In the genomic region with DNA sequence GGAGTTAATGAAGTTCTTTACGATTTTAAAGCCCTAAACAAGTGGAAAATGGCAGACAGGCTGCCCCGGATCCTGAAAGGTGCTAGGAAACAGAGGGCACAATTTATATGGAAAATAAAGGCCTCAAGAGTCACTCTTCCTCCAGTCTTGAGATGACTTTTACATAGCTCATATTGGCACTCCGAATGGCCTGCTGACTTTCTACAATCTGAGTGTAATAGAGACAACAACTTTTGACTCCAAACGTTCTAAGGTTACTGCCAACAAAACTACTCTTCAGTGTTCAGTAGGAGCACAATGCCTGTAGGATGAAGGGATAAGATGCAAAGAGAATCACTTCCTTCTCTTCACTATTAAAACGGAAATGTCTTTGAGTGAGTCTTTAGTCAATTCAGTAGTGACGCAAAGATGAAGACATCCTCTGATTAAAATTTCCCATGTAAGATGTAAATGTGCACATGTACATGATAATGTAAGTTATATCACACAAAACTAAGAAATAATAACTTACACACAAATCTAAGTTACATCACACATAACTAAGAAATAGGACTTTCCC, we compare ENCODE assay signal across 2 cellular contexts.
TF ChIP-seq lines count a peak whose summit lies in the region.

No MANE protein-coding gene starts in this region.

TF ChIP-seq in IMR-90, 13 proteins besides CTCF, POLR2A, EP300 and RAD21 (continued from another document):
- no peak for TF ChIP-seq NFE2L2 (IDR thresholded peaks at IDR 0.05; ENCODE audit: low read depth, low read length)
- TF ChIP-seq FOS (IDR thresholded peaks at IDR 0.05; ENCODE audit: low read depth, low read length), result no peak
- TF ChIP-seq ELK1 (IDR thresholded peaks at IDR 0.05; ENCODE audit: borderline replicate concordance, low read depth, low read length), result no peak
- TF ChIP-seq CHD1 (IDR thresholded peaks at IDR 0.05; ENCODE audit: low read depth, low read length), result no peak
- no peak for TF ChIP-seq RFX5 (IDR thresholded peaks at IDR 0.05; ENCODE audit: low read depth, low read length)
- no peak for TF ChIP-seq BHLHE40 (IDR thresholded peaks at IDR 0.05; ENCODE audit: low read depth, low read length)
- no peak for TF ChIP-seq RCOR1 (IDR thresholded peaks at IDR 0.05; ENCODE audit: insufficient replicate concordance, low read length)
- TF ChIP-seq MXI1 (IDR thresholded peaks at IDR 0.05; ENCODE audit: borderline replicate concordance, low read depth, low read length), result no peak
- no peak for TF ChIP-seq USF2 (IDR thresholded peaks at IDR 0.05; ENCODE audit: low read depth, low read length)

TF ChIP-seq in SK-N-SH treated with all-trans-retinoic acid at 6 μM for 48 hours, 23 proteins besides CTCF, POLR2A, EP300 and RAD21 (continued from another document):
- TF ChIP-seq PATZ1 (CRISPR knock-in tag; IDR thresholded peaks at IDR 0.05; ENCODE audit: borderline replicate concordance), result no peak
- no peak for TF ChIP-seq ZFP3 (CRISPR knock-in tag; IDR thresholded peaks at IDR 0.05)
- TF ChIP-seq ZNF8 (CRISPR knock-in tag; IDR thresholded peaks at IDR 0.05), result no peak
- no peak for TF ChIP-seq TCF4 (CRISPR knock-in tag; IDR thresholded peaks at IDR 0.05; ENCODE audit: borderline replicate concordance)
- TF ChIP-seq, protein P1, sequence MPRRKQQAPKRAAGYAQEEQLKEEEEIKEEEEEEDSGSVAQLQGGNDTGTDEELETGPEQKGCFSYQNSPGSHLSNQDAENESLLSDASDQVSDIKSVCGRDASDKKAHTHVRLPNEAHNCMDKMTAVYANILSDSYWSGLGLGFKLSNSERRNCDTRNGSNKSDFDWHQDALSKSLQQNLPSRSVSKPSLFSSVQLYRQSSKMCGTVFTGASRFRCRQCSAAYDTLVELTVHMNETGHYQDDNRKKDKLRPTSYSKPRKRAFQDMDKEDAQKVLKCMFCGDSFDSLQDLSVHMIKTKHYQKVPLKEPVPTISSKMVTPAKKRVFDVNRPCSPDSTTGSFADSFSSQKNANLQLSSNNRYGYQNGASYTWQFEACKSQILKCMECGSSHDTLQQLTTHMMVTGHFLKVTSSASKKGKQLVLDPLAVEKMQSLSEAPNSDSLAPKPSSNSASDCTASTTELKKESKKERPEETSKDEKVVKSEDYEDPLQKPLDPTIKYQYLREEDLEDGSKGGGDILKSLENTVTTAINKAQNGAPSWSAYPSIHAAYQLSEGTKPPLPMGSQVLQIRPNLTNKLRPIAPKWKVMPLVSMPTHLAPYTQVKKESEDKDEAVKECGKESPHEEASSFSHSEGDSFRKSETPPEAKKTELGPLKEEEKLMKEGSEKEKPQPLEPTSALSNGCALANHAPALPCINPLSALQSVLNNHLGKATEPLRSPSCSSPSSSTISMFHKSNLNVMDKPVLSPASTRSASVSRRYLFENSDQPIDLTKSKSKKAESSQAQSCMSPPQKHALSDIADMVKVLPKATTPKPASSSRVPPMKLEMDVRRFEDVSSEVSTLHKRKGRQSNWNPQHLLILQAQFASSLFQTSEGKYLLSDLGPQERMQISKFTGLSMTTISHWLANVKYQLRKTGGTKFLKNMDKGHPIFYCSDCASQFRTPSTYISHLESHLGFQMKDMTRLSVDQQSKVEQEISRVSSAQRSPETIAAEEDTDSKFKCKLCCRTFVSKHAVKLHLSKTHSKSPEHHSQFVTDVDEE (CRISPR knock-in tag; IDR thresholded peaks at IDR 0.05), result no peak
- TF ChIP-seq PPARA (CRISPR knock-in tag; IDR thresholded peaks at IDR 0.05; ENCODE audit: borderline replicate concordance), result no peak
- no peak for TF ChIP-seq CSRNP3 (CRISPR knock-in tag; IDR thresholded peaks at IDR 0.05)
- TF ChIP-seq BACH2 (CRISPR knock-in tag; IDR thresholded peaks at IDR 0.05; ENCODE audit: borderline replicate concordance), result no peak
- no peak for TF ChIP-seq ZC3H10 (CRISPR knock-in tag; IDR thresholded peaks at IDR 0.05)
- no peak for TF ChIP-seq CSDC2 (CRISPR knock-in tag; IDR thresholded peaks at IDR 0.05)
